Comparison of ENCODE assay signal across 1 cellular context in the genomic region with DNA sequence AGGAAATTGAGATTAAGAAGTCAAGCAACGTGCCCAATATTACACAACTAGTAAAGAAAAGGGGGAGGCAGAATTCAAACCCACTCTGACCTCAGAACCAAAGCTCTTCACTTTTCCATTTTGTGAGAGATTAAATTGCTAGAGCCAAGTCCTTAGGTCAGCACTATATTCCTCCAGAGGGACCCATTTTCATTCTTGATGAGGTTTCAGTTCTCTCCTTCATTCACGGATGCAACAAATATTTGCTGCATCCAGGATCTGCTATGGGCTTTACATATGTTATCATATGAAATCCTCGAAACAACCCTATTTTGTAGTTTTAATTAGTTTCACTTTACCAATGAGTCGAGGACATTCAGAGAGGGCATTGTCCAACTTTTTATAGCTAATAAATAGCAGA.
TF ChIP-seq lines count a peak whose summit lies in the region.

No MANE protein-coding gene starts in this region.

TF ChIP-seq in HCT116, 20 proteins besides CTCF, POLR2A, EP300 and RAD21 (continued from another document):
- no peak for TF ChIP-seq CEBPB (IDR thresholded peaks at IDR 0.05; ENCODE audit: low read depth)
